ENCODE assay signal across 9 cellular contexts in genomic region chr2:233384017-233384416, GRCh38. TPM values are rescaled to one million over a fixed set of nuclear protein-coding genes. Genes with fewer than 3 reads are reported as not detected.
DNase-seq lines count a peak whose midpoint lies in the region; ATAC-seq and TF ChIP-seq lines count a peak whose summit lies in the region.
"Had no signal": no experiment of that assay in that cellular context is flagged by ENCODE, and none has a peak within 500 bp of the region (broad histone marks: within the 10 kb centered on the region; RNA-seq: fewer than 3 reads in every experiment).

No MANE protein-coding gene starts in this region.

- peak overlapping the region; percentile 77 for H3K4me3 Mint-ChIP-seq in activated naive CD8-positive, alpha-beta T cell treated with anti-CD3 and anti-CD28 coated beads, Interleukin-2, amount 10 ng/mL, durations not matched to agents 7 days and 5 days
- H3K4me3 Mint-ChIP-seq in osteocyte (ENCODE audit: unreplicated experiment), result no peak overlapping the region

- RAD21 ChIA-PET in HCT116 (lab: Charles Lee; ENCODE audit: low non-redundant PET in 1 of 2, low total read pairs in 2 of 2, uncharacterized antibody in 2 of 2, unreplicated experiment in 2 of 2), result no interaction called here

- H3K27ac Mint-ChIP-seq in activated naive CD8-positive, alpha-beta T cell treated with anti-CD3 and anti-CD28 coated beads, Interleukin-2, amount 10 ng/mL, durations not matched to agents 7 days and 5 days, result peak overlapping the region; percentile 98
- H3K27ac Mint-ChIP-seq in osteocyte (ENCODE audit: unreplicated experiment), result peak overlapping the region; percentile 32

- peaks cover 39% of the 10 kb centered on the region for H3K36me3 Mint-ChIP-seq in activated naive CD8-positive, alpha-beta T cell treated with anti-CD3 and anti-CD28 coated beads, Interleukin-2, amount 10 ng/mL, durations not matched to agents 7 days and 5 days
- H3K36me3 Mint-ChIP-seq in osteocyte (ENCODE audit: unreplicated experiment), result peaks cover 8% of the 10 kb centered on the region

- no peaks in the 10 kb centered on the region for H3K9me3 ChIP-seq in SK-N-SH
- H3K9me3 ChIP-seq in HCT116 (ENCODE audit: control insufficient read depth in 1 of 2, insufficient read depth in 1 of 2, low read depth in 1 of 2, low read length in 2 of 2), result no peaks in the 10 kb centered on the region

- H4K20me1 ChIP-seq in SK-N-SH (ENCODE audit: insufficient read depth) (peaks cover 45% of the 10 kb centered on the region), HCT116 (ENCODE audit: insufficient read depth) (no peaks in the 10 kb centered on the region)

- peaks cover 46% of the 10 kb centered on the region; the same call in 1 of the 2 replicates for H3K79me2 ChIP-seq in SK-N-SH (ENCODE audit: insufficient read depth)
- H3K79me2 ChIP-seq in HCT116 (ENCODE audit: insufficient read depth, low read length), result peaks cover 87% of the 10 kb centered on the region

- no peak overlapping the region for H3K4me3 ChIP-seq in SK-N-SH (ENCODE audit: low read depth in 2 of 2, low read length in 1 of 2)
- H3K4me3 ChIP-seq in HCT116 (replicated peaks in 1 of 2; ENCODE audit: low read depth in 1 of 2, low read length in 2 of 2), result no peak overlapping the region

- H3K9ac ChIP-seq in SK-N-SH, result no peak overlapping the region
- H3K9ac ChIP-seq in HCT116 (ENCODE audit: low read length), result no peak overlapping the region

- no peak for TF ChIP-seq EP300 in SK-N-SH (IDR thresholded peaks at IDR 0.05; ENCODE audit: borderline replicate concordance in 1 of 2, low read depth in 1 of 2, low read length in 1 of 2)

- TF ChIP-seq CTCF in SK-N-SH (IDR thresholded peaks at IDR 0.05) (no peak; the same call in 1 of the 2 replicates), HCT116 (IDR thresholded peaks at IDR 0.05 in 2 of 3, conservative IDR thresholded peaks at IDR 0.05 in 1 of 3; ENCODE audit: borderline replicate concordance in 1 of 3, insufficient read depth in 1 of 3, low read depth in 2 of 3, low read length in 2 of 3) (peak in 1 of 3 experiments; percentile 31; a peak in 2 of 6 replicates), osteocyte (IDR thresholded peaks at IDR 0.05) (no peak)

- no peaks in the 10 kb centered on the region for H3K27me3 Mint-ChIP-seq in activated naive CD8-positive, alpha-beta T cell treated with anti-CD3 and anti-CD28 coated beads, Interleukin-2, amount 10 ng/mL, durations not matched to agents 7 days and 5 days
- H3K27me3 Mint-ChIP-seq in osteocyte (ENCODE audit: unreplicated experiment), result no peaks in the 10 kb centered on the region

- BruUV-seq in HCT116 (replicated peaks; lab: Mats Ljungman, UMichigan), result no TSS peak

- peaks cover 5% of the 10 kb centered on the region for H3F3A ChIP-seq in SK-N-SH (replicated peaks; ENCODE audit: insufficient read depth)

- no peak overlapping the region for H3K27ac ChIP-seq in SK-N-SH (ENCODE audit: low read depth in 2 of 2, low read length in 1 of 2)
- no peak overlapping the region for H3K27ac ChIP-seq in HCT116 (ENCODE audit: low read depth, low read length)

- CTCF ChIA-PET in SK-N-SH (lab: Yijun Ruan, JAX) (interaction anchor here (1.1 to 3.6 kb wide), 5 partner anchors 10 to 60 kb away, joined by 3 to 21 read pairs (median 5); no protein-coding TSS in a partner anchor), HCT116 (lab: Charles Lee) (no interaction called here)

- POLR2A ChIA-PET in SK-N-SH (lab: Yijun Ruan, JAX) (no interaction called here), HCT116 (lab: Charles Lee) (no interaction called here)
- POLR2A ChIA-PET in activated naive CD8-positive, alpha-beta T cell treated with anti-CD3 and anti-CD28 coated beads, Interleukin-2, amount 10 ng/mL, durations not matched to agents 7 days and 5 days (lab: Charles Lee), result interaction anchor here (0.8 to 2.4 kb wide), 5 partner anchors 9 to 53 kb away, joined by 3 to 16 read pairs (median 10); partner anchors contain the start of gene DGKD

- intact Hi-C loops in HCT116 (cut with micrococcal nuclease), result no loop called here

- TF ChIP-seq POLR2A in HCT116 (IDR thresholded peaks at IDR 0.05; ENCODE audit: borderline replicate concordance, extremely low read depth, insufficient read depth, insufficient read length), result no peak

- H3K9me2 ChIP-seq in SK-N-SH (no peaks in the 10 kb centered on the region), HCT116 (ENCODE audit: insufficient read depth) (no peaks in the 10 kb centered on the region)

- H3K36me3 ChIP-seq in SK-N-SH (replicated peaks in 1 of 2; ENCODE audit: control insufficient read depth in 1 of 2, insufficient read depth in 2 of 2, low read length in 1 of 2) (no peaks in the 10 kb centered on the region), HCT116 (ENCODE audit: control insufficient read depth in 1 of 2, insufficient read depth in 2 of 2, low read length in 2 of 2) (no peaks in the 10 kb centered on the region)

- H3K4me2 ChIP-seq in SK-N-SH (no peak overlapping the region), HCT116 (ENCODE audit: low read length) (no peak overlapping the region)

- H2AFZ ChIP-seq in SK-N-SH (ENCODE audit: low read depth) (no peak overlapping the region), HCT116 (ENCODE audit: low read depth, low read length, poor library complexity, severe bottlenecking) (no peak overlapping the region)

- H3K9me3 Mint-ChIP-seq in activated naive CD8-positive, alpha-beta T cell treated with anti-CD3 and anti-CD28 coated beads, Interleukin-2, amount 10 ng/mL, durations not matched to agents 7 days and 5 days, result no peaks in the 10 kb centered on the region
- no peaks in the 10 kb centered on the region for H3K9me3 Mint-ChIP-seq in osteocyte (ENCODE audit: unreplicated experiment)

- 90% methylated on average over 10 of the region's 10 CpGs for WGBS in SK-N-SH (ENCODE audit: low lambda C conversion rate)

- DNase-seq in SK-N-SH (peak; percentile 55), HCT116 (ENCODE audit: low read depth, low spot score) (no peak), osteocyte (ENCODE audit: extremely low spot score, unreplicated experiment) (no peak), putamen (ENCODE audit: low spot score) (no peak)
- DNase-seq in activated naive CD8-positive, alpha-beta T cell treated with anti-CD3 and anti-CD28 coated beads, Interleukin-2, amount 10 ng/mL, durations not matched to agents 7 days and 5 days, result no peak
- DNase-seq: NCI-H2029 treated with DMSO at 0.1 percent for 48 hours had no signal

- H3K27me3 ChIP-seq in SK-N-SH (ENCODE audit: insufficient read depth) (no peaks in the 10 kb centered on the region), HCT116 (ENCODE audit: insufficient read depth, low read length) (no peaks in the 10 kb centered on the region)

- H3K4me1 ChIP-seq in SK-N-SH (ENCODE audit: control insufficient read depth in 1 of 2, insufficient read depth in 2 of 2, low read depth in 1 of 2, low read length in 1 of 2) (peaks cover 20 to 41% of the 10 kb centered on the region in 2 experiments), HCT116 (ENCODE audit: control insufficient read depth in 1 of 2, insufficient read depth in 2 of 2, low read length in 2 of 2) (0 out of 4 replicates have a peak, but pooled peaks cover 0 to 4% of the 10 kb centered on the region in 2 experiments)

- peaks cover 63% of the 10 kb centered on the region for H3K4me1 Mint-ChIP-seq in activated naive CD8-positive, alpha-beta T cell treated with anti-CD3 and anti-CD28 coated beads, Interleukin-2, amount 10 ng/mL, durations not matched to agents 7 days and 5 days
- peaks cover 59% of the 10 kb centered on the region for H3K4me1 Mint-ChIP-seq in osteocyte (ENCODE audit: unreplicated experiment)

- TF ChIP-seq RAD21 in SK-N-SH (IDR thresholded peaks at IDR 0.05; ENCODE audit: low read length), result peak; percentile 22
- no peak for TF ChIP-seq RAD21 in HCT116 (IDR thresholded peaks at IDR 0.05; ENCODE audit: low read depth)

- no peak for ATAC-seq in SK-N-SH treated with all-trans-retinoic acid at 6 μM for 48 hours
- 0 out of 2 replicates have a peak, but pooled peaks have one; percentile 55 for ATAC-seq in HCT116
- no peak for ATAC-seq in activated naive CD8-positive, alpha-beta T cell treated with anti-CD3 and anti-CD28 coated beads, Interleukin-2, amount 10 ng/mL, durations not matched to agents 7 days and 5 days (ENCODE audit: low read depth)
- no peak for ATAC-seq in HG03139 (IDR thresholded peaks at IDR 0.05; ENCODE audit: unreplicated experiment)
- no peak for ATAC-seq in GM21737 (IDR thresholded peaks at IDR 0.05; ENCODE audit: unreplicated experiment)

TF ChIP-seq in SK-N-SH, 30 proteins besides CTCF, POLR2A, EP300 and RAD21 (continues in another document):
- TF ChIP-seq POLR2AphosphoS5 (IDR thresholded peaks at IDR 0.05; ENCODE audit: low read depth, low read length), result no peak
- TF ChIP-seq YY1 (IDR thresholded peaks at IDR 0.05; ENCODE audit: low read depth), result no peak
- no peak for TF ChIP-seq RXRA (IDR thresholded peaks at IDR 0.05; ENCODE audit: borderline replicate concordance, low read depth)
- TF ChIP-seq NFIC (IDR thresholded peaks at IDR 0.05; ENCODE audit: borderline replicate concordance), result no peak
- no peak for TF ChIP-seq TEAD4 (IDR thresholded peaks at IDR 0.05; ENCODE audit: borderline replicate concordance, insufficient read depth)
- no peak for TF ChIP-seq ELF1 (IDR thresholded peaks at IDR 0.05)

TF ChIP-seq in SK-N-SH treated with all-trans-retinoic acid at 6 μM for 48 hours, 23 proteins besides CTCF, POLR2A, EP300 and RAD21 (continues in another document):
- no peak for TF ChIP-seq ZFP3 (CRISPR knock-in tag; IDR thresholded peaks at IDR 0.05)
- no peak for TF ChIP-seq TCF4 (CRISPR knock-in tag; IDR thresholded peaks at IDR 0.05; ENCODE audit: borderline replicate concordance)
- no peak for TF ChIP-seq ZFP30 (CRISPR knock-in tag; IDR thresholded peaks at IDR 0.05)

TF ChIP-seq in HCT116, 20 proteins besides CTCF, POLR2A, EP300 and RAD21:
- TF ChIP-seq SIN3A (IDR thresholded peaks at IDR 0.05; ENCODE audit: low read depth), result no peak
- no peak for TF ChIP-seq CEBPB (IDR thresholded peaks at IDR 0.05; ENCODE audit: low read depth)
- TF ChIP-seq FOSL1 (IDR thresholded peaks at IDR 0.05; ENCODE audit: low read depth), result no peak
- TF ChIP-seq SRF (IDR thresholded peaks at IDR 0.05; ENCODE audit: low read depth), result no peak
- no peak for TF ChIP-seq ZNF274 (IDR thresholded peaks at IDR 0.05; ENCODE audit: low read depth, low read length)
- TF ChIP-seq CBX3 (IDR thresholded peaks at IDR 0.05; ENCODE audit: low read depth), result no peak
- TF ChIP-seq TCF7L2 (IDR thresholded peaks at IDR 0.05; ENCODE audit: borderline replicate concordance, extremely low read depth, insufficient read depth, insufficient read length), result no peak

RNA-seq across cellular contexts. Expression of gene DGKD, which starts 29.7 kb away (rescaled TPM):
- 17.7 and 21.7 TPM in 2 replicates for polyA plus RNA-seq in SK-N-SH (2012; rRNA removed)
- polyA plus RNA-seq in SK-N-SH (2012; cell fraction: cytosol; rRNA removed), result 8.0 and 10.4 TPM in 2 replicates
- 75.5 and 81.2 TPM in 2 replicates for polyA plus RNA-seq in SK-N-SH (2012; cell fraction: nucleus; rRNA removed)
- total RNA-seq in HCT116 (2021; ENCODE audit: unreplicated experiment) (52.0 TPM), osteocyte (65.4 and 70.5 TPM in 2 replicates)
- polyA plus RNA-seq in HCT116 (2012), result 35.3 and 48.1 TPM in 2 replicates
- 100 to 1,000 TPM; 114 to 132 TPM for total RNA-seq in activated naive CD8-positive, alpha-beta T cell treated with anti-CD3 and anti-CD28 coated beads, Interleukin-2, amount 10 ng/mL, durations not matched to agents 7 days and 5 days
